17 cellular contexts compared by ENCODE assay signal in the genomic region with DNA sequence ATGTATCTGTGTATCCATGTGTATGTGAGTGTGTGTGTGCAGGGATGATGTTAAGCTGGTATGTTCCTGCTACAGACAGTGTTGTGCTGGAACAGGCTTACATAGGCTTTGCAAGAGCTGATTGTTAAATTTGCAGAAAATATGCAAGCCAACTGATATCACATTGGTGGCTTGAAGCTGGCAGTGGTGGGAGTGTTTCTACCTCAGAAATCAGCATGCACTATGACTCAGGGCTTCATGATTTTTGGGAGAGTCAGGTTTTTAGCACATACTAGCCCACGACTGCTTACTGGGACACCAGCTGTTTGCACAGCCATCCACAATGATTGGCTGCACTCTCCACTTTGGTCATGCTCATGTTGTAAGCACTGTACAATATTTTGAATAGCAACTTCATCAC.
A peak's percentile ranks its signal among the peaks of the same experiment; 100 is the strongest.
DNase-seq lines count a peak whose midpoint lies in the region; ATAC-seq, FAIRE-seq and TF ChIP-seq lines count a peak whose summit lies in the region.
"Had no signal": no experiment of that assay in that cellular context is flagged by ENCODE, and none has a peak within 500 bp of the region (broad histone marks: within the 10 kb centered on the region; RNA-seq: fewer than 3 reads in every experiment).

No MANE protein-coding gene starts in this region.

- FAIRE-seq in GM12891 (lab: Jason Lieb, UNC): no peak
- FAIRE-seq: HTR-8/SVneo had no signal

- DNase-seq in AG20443 (ENCODE audit: low spot score) (peak; percentile 12), NCI-H226 (peak; percentile 51), epithelial cell of prostate (ENCODE audit: low read depth, low spot score) (no peak), neural progenitor cell (ENCODE audit: low spot score) (no peak), GM12891 (ENCODE audit: insufficient read length, low spot score) (no peak)
- DNase-seq in stimulated activated effector memory CD8-positive, alpha-beta T cell treated with anti-CD3 and anti-CD28 coated beads, Interleukin-12 subunit alpha, Interleukin-12 subunit beta, amount 100 ng/mL, for 72 hours (ENCODE audit: low spot score in 2 of 2): no peak
- DNase-seq: activated CD4-positive, alpha-beta T cell treated with anti-CD3 and anti-CD28 coated beads for 36 hours; central memory CD4-positive, alpha-beta T cell; COR-L47; NCI-H1048; SJCRH30; T-helper 9 cell had no signal

- peaks cover 28% of the 10 kb centered on the region for H3F3A ChIP-seq in neural progenitor cell (ENCODE audit: low read depth)

- peaks cover 7% of the 10 kb centered on the region for H3K27me3 Mint-ChIP-seq in neural progenitor cell (ENCODE audit: insufficient read depth, low read depth)

- H3K27ac ChIP-seq in epithelial cell of prostate: peak overlapping the region; percentile 79
- H3K27ac ChIP-seq in neural progenitor cell: peak overlapping the region; percentile 79
- H3K27ac ChIP-seq: SJCRH30, thoracic aorta had no signal

- H3K4me2 ChIP-seq in neural progenitor cell: peak overlapping the region; percentile 88

- no peaks in the 10 kb centered on the region for H3K9me3 Mint-ChIP-seq in neural progenitor cell
- H3K9me3 Mint-ChIP-seq in stimulated activated effector memory CD8-positive, alpha-beta T cell treated with anti-CD3 and anti-CD28 coated beads, Interleukin-12 subunit alpha, Interleukin-12 subunit beta, amount 100 ng/mL, for 72 hours: peaks cover 9% of the 10 kb centered on the region

- peaks cover 48% of the 10 kb centered on the region for H3K4me1 ChIP-seq in neural progenitor cell
- H3K4me1 ChIP-seq: SJCRH30 had no signal

- peak overlapping the region; percentile 43 for H3K4me3 ChIP-seq in neural progenitor cell
- H3K4me3 ChIP-seq: SJCRH30, thoracic aorta had no signal

- H3K4me1 Mint-ChIP-seq in neural progenitor cell: peaks cover 72% of the 10 kb centered on the region
- no peaks in the 10 kb centered on the region for H3K4me1 Mint-ChIP-seq in stimulated activated effector memory CD8-positive, alpha-beta T cell treated with anti-CD3 and anti-CD28 coated beads, Interleukin-12 subunit alpha, Interleukin-12 subunit beta, amount 100 ng/mL, for 72 hours
- H3K4me1 Mint-ChIP-seq: activated CD4-positive, alpha-beta T cell treated with anti-CD3 and anti-CD28 coated beads for 36 hours had no signal

- no peak for ATAC-seq in stimulated activated effector memory CD8-positive, alpha-beta T cell treated with anti-CD3 and anti-CD28 coated beads, Interleukin-12 subunit alpha, Interleukin-12 subunit beta, amount 100 ng/mL, for 72 hours
- ATAC-seq in GM19324 (IDR thresholded peaks at IDR 0.05; ENCODE audit: low FRiP score, unreplicated experiment) (no peak), GM19397 (IDR thresholded peaks at IDR 0.05; ENCODE audit: unreplicated experiment) (no peak)
- ATAC-seq: activated CD4-positive, alpha-beta T cell treated with anti-CD3 and anti-CD28 coated beads for 36 hours; activated naive CD4-positive, alpha-beta T cell treated with anti-CD3 and anti-CD28 coated beads, Interleukin-2, amount 50 U/mL, for 72 hours had no signal

- no peak overlapping the region for H3K9ac ChIP-seq in neural progenitor cell

- H3K27ac Mint-ChIP-seq in neural progenitor cell: peak overlapping the region; percentile 20
- no peak overlapping the region for H3K27ac Mint-ChIP-seq in stimulated activated effector memory CD8-positive, alpha-beta T cell treated with anti-CD3 and anti-CD28 coated beads, Interleukin-12 subunit alpha, Interleukin-12 subunit beta, amount 100 ng/mL, for 72 hours
- H3K27ac Mint-ChIP-seq: activated CD4-positive, alpha-beta T cell treated with anti-CD3 and anti-CD28 coated beads for 36 hours; activated naive CD4-positive, alpha-beta T cell treated with anti-CD3 and anti-CD28 coated beads, Interleukin-2, amount 50 U/mL, for 72 hours had no signal

- H4K20me1 ChIP-seq in neural progenitor cell (ENCODE audit: low read depth): no peaks in the 10 kb centered on the region

- H2AFZ ChIP-seq in neural progenitor cell (replicated peaks): no peak overlapping the region

- no peaks in the 10 kb centered on the region for H3K27me3 ChIP-seq in neural progenitor cell

- H3K36me3 Mint-ChIP-seq in neural progenitor cell: no peaks in the 10 kb centered on the region
- H3K36me3 Mint-ChIP-seq in stimulated activated effector memory CD8-positive, alpha-beta T cell treated with anti-CD3 and anti-CD28 coated beads, Interleukin-12 subunit alpha, Interleukin-12 subunit beta, amount 100 ng/mL, for 72 hours: no peaks in the 10 kb centered on the region
- H3K36me3 Mint-ChIP-seq: activated naive CD4-positive, alpha-beta T cell treated with anti-CD3 and anti-CD28 coated beads, Interleukin-2, amount 50 U/mL, for 72 hours had no signal

- H3K4me3 Mint-ChIP-seq in neural progenitor cell: peak overlapping the region; percentile 68
- H3K4me3 Mint-ChIP-seq in stimulated activated effector memory CD8-positive, alpha-beta T cell treated with anti-CD3 and anti-CD28 coated beads, Interleukin-12 subunit alpha, Interleukin-12 subunit beta, amount 100 ng/mL, for 72 hours: no peak overlapping the region
- H3K4me3 Mint-ChIP-seq: activated CD4-positive, alpha-beta T cell treated with anti-CD3 and anti-CD28 coated beads for 36 hours had no signal

- peaks cover 28% of the 10 kb centered on the region for H3K79me2 ChIP-seq in neural progenitor cell (ENCODE audit: low read depth)

- TF ChIP-seq CTCF in neural progenitor cell (IDR thresholded peaks at IDR 0.05): no peak

- TF ChIP-seq POLR2A in GM12891 (IDR thresholded peaks at IDR 0.05; ENCODE audit: low read depth, low read length): no peak

- H3K9me3 ChIP-seq in neural progenitor cell (ENCODE audit: low read depth): no peaks in the 10 kb centered on the region
- H3K9me3 ChIP-seq: SJCRH30, thoracic aorta had no signal

- H3K36me3 ChIP-seq in neural progenitor cell: no peaks in the 10 kb centered on the region
- H3K36me3 ChIP-seq: SJCRH30, thoracic aorta had no signal

TF ChIP-seq in GM12891, 5 proteins besides CTCF, POLR2A, EP300 and RAD21:
- TF ChIP-seq POU2F2 (IDR thresholded peaks at IDR 0.05; ENCODE audit: low read depth, low read length) (no peak), POLR2AphosphoS5 (IDR thresholded peaks at IDR 0.05; ENCODE audit: low read depth, low read length) (no peak), PAX5 (IDR thresholded peaks at IDR 0.05; ENCODE audit: insufficient read depth, low read length, severe bottlenecking) (no peak), TAF1 (IDR thresholded peaks at IDR 0.05; ENCODE audit: low read depth, low read length) (no peak), SPI1 (IDR thresholded peaks at IDR 0.05; ENCODE audit: low read depth, low read length) (no peak)

Comparison
In these comparisons a context has a peak if more than half of its experiments do, and no peak if none do; other contexts are left out.
1. DNase-seq: peak in AG20443 (single experiment) and NCI-H226 (single experiment); none in epithelial cell of prostate (single experiment), neural progenitor cell (single experiment), stimulated activated effector memory CD8-positive, alpha-beta T cell treated with anti-CD3 and anti-CD28 coated beads, Interleukin-12 subunit alpha, Interleukin-12 subunit beta, amount 100 ng/mL, for 72 hours (0 of 2) and GM12891 (single experiment).